Comparison of ENCODE assay signal across 8 cellular contexts in genomic region chr15:42084465-42085235, GRCh38. TPM values are rescaled to one million over a fixed set of nuclear protein-coding genes. Genes with fewer than 3 reads are reported as not detected.
DNase-seq lines count a peak whose midpoint lies in the region; ATAC-seq and TF ChIP-seq lines count a peak whose summit lies in the region.

No MANE protein-coding gene starts in this region.

- peak; percentile 98 for ATAC-seq in left lobe of liver
- ATAC-seq in HG03469 (IDR thresholded peaks at IDR 0.05; ENCODE audit: unreplicated experiment) = no peak

- no peak overlapping the region for H3K4me3 ChIP-seq in WI38 (ENCODE audit: low read depth, low read length)

- TF ChIP-seq CTCF in WI38 (IDR thresholded peaks at IDR 0.05; ENCODE audit: low read depth, low read length) = peak; percentile 79

- DNase-seq in G401 (ENCODE audit: low spot score) (peak; percentile 73), M059J (ENCODE audit: low read depth) (peak; percentile 82), dedifferentiated amniotic fluid mesenchymal stem cell (ENCODE audit: extremely low spot score) (peak; percentile 56), left lobe of liver (ENCODE audit: low spot score) (peak; percentile 73), NCI-H524 treated with DMSO at 0.1 percent for 48 hours (lab: John Stamatoyannopoulos, UW) (no peak)
- DNase-seq in stimulated activated CD4-positive, alpha-beta T cell treated with anti-CD3 and anti-CD28 coated beads, Interleukin-4, amount 100 ng/mL, for 48 hours (ENCODE audit: low read depth in 2 of 2) = peak; percentile 23 to 42

- in situ Hi-C loops in G401 (cut with HindIII; ENCODE audit: low sequenced_read_pairs) = no loop called here

RNA-seq across cellular contexts. Expression of gene PLA2G4D, which starts 9.7 kb away (rescaled TPM):
- 0.43 and 0.61 TPM in 2 replicates for total RNA-seq in G401 (2014; rRNA removed; shearing (Covaris generic))
- total RNA-seq in M059J (2014; rRNA removed; shearing (Covaris generic)) = 0.10 and 0.52 TPM in 2 replicates
- total RNA-seq in left lobe of liver = not detected
